9 cellular contexts compared by ENCODE assay signal in the genomic region with DNA sequence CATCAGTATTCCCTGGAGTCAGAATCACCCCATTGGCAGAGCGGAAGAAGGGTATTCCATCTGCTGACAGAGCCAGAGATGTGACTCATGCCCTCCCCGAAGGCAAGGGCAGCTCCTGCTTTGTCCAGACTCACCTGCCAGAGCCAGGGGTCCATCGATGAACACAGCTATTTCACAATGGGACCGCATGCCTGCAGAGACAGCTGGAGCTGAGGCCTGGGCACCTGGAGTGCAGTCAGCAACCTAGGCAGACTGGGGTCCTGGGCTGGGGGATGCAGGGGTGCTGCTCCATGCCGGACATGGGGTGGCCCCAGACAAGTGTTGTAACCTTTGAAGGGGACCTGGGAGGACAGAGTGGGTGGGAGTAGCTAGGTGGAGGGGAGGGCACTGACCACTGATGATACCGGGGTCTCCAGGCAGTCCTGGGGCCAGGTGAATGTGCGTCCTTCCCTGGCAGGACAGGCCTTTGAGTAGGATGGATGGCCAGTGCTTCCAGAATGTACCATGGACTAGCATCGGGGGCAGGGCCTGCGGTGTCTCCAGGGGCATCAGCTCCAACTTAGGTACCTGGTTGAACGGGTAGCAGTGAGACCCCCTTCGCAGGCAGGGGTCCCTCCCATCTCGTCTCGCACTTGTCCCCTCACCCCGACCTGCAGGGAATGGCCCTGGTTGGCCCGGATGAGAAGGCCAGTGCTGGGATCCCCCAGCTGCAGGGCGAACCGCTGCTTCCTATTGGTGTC. TPM values are rescaled to one million over a fixed set of nuclear protein-coding genes. Genes with fewer than 3 reads are reported as not detected.
A peak's percentile ranks its signal among the peaks of the same experiment; 100 is the strongest.
DNase-seq lines count a peak whose midpoint lies in the region; FAIRE-seq and TF ChIP-seq lines count a peak whose summit lies in the region.
"Had no signal": no experiment of that assay in that cellular context is flagged by ENCODE, and none has a peak within 500 bp of the region (broad histone marks: within the 10 kb centered on the region; RNA-seq: fewer than 3 reads in every experiment).

No MANE protein-coding gene starts in this region.

- H3K4me2 ChIP-seq in endothelial cell of umbilical vein (ENCODE audit: insufficient read depth, low read length) = no peak overlapping the region
- no peak overlapping the region for H3K4me2 ChIP-seq in GM23248 (ENCODE audit: unreplicated experiment)

- peaks cover 6% of the 10 kb centered on the region; the same call in 1 of the 2 replicates for H3F3A ChIP-seq in GM23248 (ENCODE audit: insufficient read depth)

- no peak for TF ChIP-seq CTCF in endothelial cell of umbilical vein (IDR thresholded peaks at IDR 0.05; ENCODE audit: extremely low read depth in 1 of 2, insufficient read depth in 1 of 2, low read depth in 1 of 2, low read length in 2 of 2)

- WGBS in GM23248 (ENCODE audit: low coverage in 1 of 2, low lambda C conversion rate in 2 of 2, missing lambda C conversion rate in 2 of 2), 2 experiments = 90% methylated on average over 13 to 17 of the region's 17 CpGs

- no peaks in the 10 kb centered on the region for H3K9me3 ChIP-seq in endothelial cell of umbilical vein (replicated peaks; ENCODE audit: control insufficient read depth, insufficient read depth, low read length)
- H3K9me3 ChIP-seq in skeletal muscle tissue (ENCODE audit: control insufficient read depth in 3 of 3, low read length in 3 of 3) = no peaks in the 10 kb centered on the region
- no peaks in the 10 kb centered on the region for H3K9me3 ChIP-seq in GM23248 (ENCODE audit: low read depth)

- H2AFZ ChIP-seq in endothelial cell of umbilical vein (ENCODE audit: low read depth, low read length) (no peak overlapping the region), GM23248 (no peak overlapping the region)

- H3K9me1 ChIP-seq in endothelial cell of umbilical vein (replicated peaks; ENCODE audit: control insufficient read depth, extremely low read depth, insufficient read depth, low read length) = no peaks in the 10 kb centered on the region

- H3K27me3 ChIP-seq in endothelial cell of umbilical vein (ENCODE audit: control insufficient read depth in 2 of 2, insufficient read depth in 2 of 2, low read length in 2 of 2) (no peaks in the 10 kb centered on the region), skeletal muscle tissue (ENCODE audit: control insufficient read depth in 3 of 3, insufficient read depth in 3 of 3, low read length in 3 of 3) (no peaks in the 10 kb centered on the region), GM23248 (replicated peaks; ENCODE audit: insufficient read depth) (no peaks in the 10 kb centered on the region)

- in situ Hi-C loops in GM23248 (cut with MboI) = no loop called here

- BruUV-seq in endothelial cell of umbilical vein (replicated peaks; lab: Mats Ljungman, UMichigan) = no TSS peak

- H3K27ac Mint-ChIP-seq in activated CD4-positive, alpha-beta T cell treated with anti-CD3 and anti-CD28 coated beads, Interleukin-2, amount 10 ng/mL, durations not matched to agents 24 days and 14 days = peak overlapping the region; percentile 86

- H3K36me3 Mint-ChIP-seq in activated CD4-positive, alpha-beta T cell treated with anti-CD3 and anti-CD28 coated beads, Interleukin-2, amount 10 ng/mL, durations not matched to agents 24 days and 14 days (ENCODE audit: low read depth) = peaks cover 25% of the 10 kb centered on the region

- H3K9ac ChIP-seq in endothelial cell of umbilical vein (replicated peaks; ENCODE audit: extremely low read depth, insufficient read depth, low read length) = no peak overlapping the region
- peak overlapping the region; percentile 51 to 99 (median 99) for H3K9ac ChIP-seq in skeletal muscle tissue (ENCODE audit: low read depth in 1 of 3, low read length in 3 of 3)
- no peak overlapping the region for H3K9ac ChIP-seq in GM23248

- intact Hi-C loops in activated CD4-positive, alpha-beta T cell treated with anti-CD3 and anti-CD28 coated beads, Interleukin-2, amount 10 ng/mL, durations not matched to agents 24 days and 14 days (cut with micrococcal nuclease) = no loop called here
- intact Hi-C loops in endothelial cell of umbilical vein (cut with micrococcal nuclease) = no loop called here

- H3K4me3 Mint-ChIP-seq in activated CD4-positive, alpha-beta T cell treated with anti-CD3 and anti-CD28 coated beads, Interleukin-2, amount 10 ng/mL, durations not matched to agents 24 days and 14 days = peak overlapping the region; percentile 91

- POLR2A ChIA-PET in endothelial cell of umbilical vein (lab: Charles Lee) = no interaction called here

- H3K4me3 ChIP-seq in endothelial cell of umbilical vein (replicated peaks in 1 of 3; ENCODE audit: insufficient read depth in 1 of 3, low read depth in 1 of 3, low read length in 3 of 3) = no peak overlapping the region
- peak overlapping the region in 2 of 3 donors; percentile 95 to 97 for H3K4me3 ChIP-seq in skeletal muscle tissue (ENCODE audit: low read length in 3 of 3)
- H3K4me3 ChIP-seq in GM23248 = no peak overlapping the region

- H3K27me3 Mint-ChIP-seq in activated CD4-positive, alpha-beta T cell treated with anti-CD3 and anti-CD28 coated beads, Interleukin-2, amount 10 ng/mL, durations not matched to agents 24 days and 14 days = no peaks in the 10 kb centered on the region

- H4K20me1 ChIP-seq in endothelial cell of umbilical vein (replicated peaks; ENCODE audit: control insufficient read depth, extremely low read depth, insufficient read depth, low read length) (no peaks in the 10 kb centered on the region), GM23248 (ENCODE audit: insufficient read depth) (no peaks in the 10 kb centered on the region)

- no peak for DNase-seq in activated CD4-positive, alpha-beta T cell treated with anti-CD3 and anti-CD28 coated beads, Interleukin-2, amount 10 ng/mL, durations not matched to agents 24 days and 14 days
- DNase-seq in activated CD4-positive, alpha-beta T cell treated with anti-CD3 and anti-CD28 coated beads for 4 hours = no peak
- DNase-seq in endothelial cell of umbilical vein (ENCODE audit: low read depth, low spot score) (no peak), GM23248 (no peak), HCEC 1CT (no peak)
- DNase-seq in activated CD4-positive, CD25-positive, alpha-beta regulatory T cell (lab: John Stamatoyannopoulos, UW) = no peak
- DNase-seq: RPMI8226 had no signal

- H3K36me3 ChIP-seq in endothelial cell of umbilical vein (ENCODE audit: control insufficient read depth in 2 of 2, extremely low read depth in 1 of 2, insufficient read depth in 2 of 2, low read length in 2 of 2) (peaks cover 0 to 6% of the 10 kb centered on the region in 2 experiments), skeletal muscle tissue (ENCODE audit: control insufficient read depth in 3 of 3, insufficient read depth in 3 of 3, low read length in 3 of 3) (peaks cover 8 to 17% (median 15%) of the 10 kb centered on the region in 3 donors), GM23248 (ENCODE audit: low read depth) (no peaks in the 10 kb centered on the region)

- no peaks in the 10 kb centered on the region for H3K9me2 ChIP-seq in GM23248 (ENCODE audit: insufficient read depth)

- H3K27ac ChIP-seq in endothelial cell of umbilical vein (ENCODE audit: insufficient read depth, low read depth, low read length) = no peak overlapping the region
- H3K27ac ChIP-seq in skeletal muscle tissue (ENCODE audit: low read depth, low read length) = peak overlapping the region; percentile 33
- H3K27ac ChIP-seq in GM23248 = no peak overlapping the region

- H3K4me1 Mint-ChIP-seq in activated CD4-positive, alpha-beta T cell treated with anti-CD3 and anti-CD28 coated beads, Interleukin-2, amount 10 ng/mL, durations not matched to agents 24 days and 14 days = peaks cover 21% of the 10 kb centered on the region

- CTCF ChIA-PET in endothelial cell of umbilical vein (lab: Charles Lee) = interaction anchor here (0.9 to 3.2 kb wide), 6 partner anchors 17 to 80 kb away, joined by 3 to 35 read pairs (median 4); a partner anchor contains a TSS

- no peak for FAIRE-seq in endothelial cell of umbilical vein (lab: Jason Lieb, UNC)

- peaks cover 13% of the 10 kb centered on the region for H3K4me1 ChIP-seq in endothelial cell of umbilical vein (ENCODE audit: control insufficient read depth, extremely low read depth, insufficient read depth, low read length)
- peaks cover 57 to 67% (median 62%) of the 10 kb centered on the region in 3 donors for H3K4me1 ChIP-seq in skeletal muscle tissue (ENCODE audit: control insufficient read depth in 3 of 3, insufficient read depth in 3 of 3, low read length in 3 of 3)
- peaks cover 6% of the 10 kb centered on the region; the same call in 1 of the 2 replicates for H3K4me1 ChIP-seq in GM23248 (ENCODE audit: insufficient read depth)

- peaks cover 8% of the 10 kb centered on the region for H3K79me2 ChIP-seq in endothelial cell of umbilical vein (ENCODE audit: control insufficient read depth, insufficient read depth, low read length)
- H3K79me2 ChIP-seq in GM23248 (ENCODE audit: insufficient read depth) = peaks cover 36% of the 10 kb centered on the region

- TF ChIP-seq POLR2A in Raji (IDR thresholded peaks at IDR 0.05; ENCODE audit: insufficient read depth, low read depth, low read length) = 0 out of 2 replicates have a peak, but pooled peaks have one; percentile 30
- peak; percentile 53 for TF ChIP-seq POLR2A in endothelial cell of umbilical vein (IDR thresholded peaks at IDR 0.05; ENCODE audit: low read depth, low read length)

- dilution Hi-C loops in endothelial cell of umbilical vein (cut with MboI; ENCODE audit: extremely low pct_ligation_motif_present, low sequenced_read_pairs) = no loop called here

- H3K9me3 Mint-ChIP-seq in activated CD4-positive, alpha-beta T cell treated with anti-CD3 and anti-CD28 coated beads, Interleukin-2, amount 10 ng/mL, durations not matched to agents 24 days and 14 days = no peaks in the 10 kb centered on the region

RNA-seq across cellular contexts. Expression of a gene that starts 1.7 kb away (rescaled TPM):
- total RNA-seq in activated CD4-positive, alpha-beta T cell treated with anti-CD3 and anti-CD28 coated beads, Interleukin-2, amount 10 ng/mL, durations not matched to agents 24 days and 14 days = 29.8 and 31.7 TPM in 2 replicates
- total RNA-seq in endothelial cell of umbilical vein (26.2 and 28.0 TPM in 2 replicates), skeletal muscle tissue (53.2 TPM)
- polyA plus RNA-seq in endothelial cell of umbilical vein (56.6 and 69.5 TPM in 2 replicates), GM23248 (2016; fragmentation: Nextera tagmentation; extraction: Ambion mirVana) (50.7 and 54.7 TPM in 2 replicates)
- 29.5 and 38.4 TPM in 2 replicates for polyA plus RNA-seq in endothelial cell of umbilical vein (2011; cell fraction: cytosol; rRNA removed)
- 89.6 and 104 TPM in 2 replicates for polyA plus RNA-seq in endothelial cell of umbilical vein (2011; cell fraction: nucleus; rRNA removed)
- 27.6 and 27.7 TPM in 2 replicates for polyA plus RNA-seq in endothelial cell of umbilical vein (2012)
- polyA minus RNA-seq in endothelial cell of umbilical vein = 22.1 and 30.2 TPM in 2 replicates
- 18.5 TPM for polyA minus RNA-seq in endothelial cell of umbilical vein (2011; cell fraction: cytosol; rRNA and poly(A)+ RNA removed)
- 10.0 and 12.0 TPM in 2 replicates for polyA minus RNA-seq in endothelial cell of umbilical vein (2011; cell fraction: nucleus; rRNA and poly(A)+ RNA removed)
- total RNA-seq in GM23248 (2014; rRNA removed; shearing (Covaris generic)) = 53.7 and 66.0 TPM in 2 replicates

RNA-seq across cellular contexts. Expression of a gene that starts 1.8 kb away (rescaled TPM):
- 66.1 and 72.6 TPM in 2 replicates for total RNA-seq in activated CD4-positive, alpha-beta T cell treated with anti-CD3 and anti-CD28 coated beads, Interleukin-2, amount 10 ng/mL, durations not matched to agents 24 days and 14 days
- 37.1 and 37.8 TPM in 2 replicates for total RNA-seq in endothelial cell of umbilical vein
- polyA plus RNA-seq in endothelial cell of umbilical vein = 54.8 and 71.9 TPM in 2 replicates
- 24.0 and 32.4 TPM in 2 replicates for polyA plus RNA-seq in endothelial cell of umbilical vein (2011; cell fraction: cytosol; rRNA removed)
- 37.7 and 47.5 TPM in 2 replicates for polyA plus RNA-seq in endothelial cell of umbilical vein (2011; cell fraction: nucleus; rRNA removed)
- polyA plus RNA-seq in endothelial cell of umbilical vein (2012) = 24.9 and 29.9 TPM in 2 replicates
- 18.8 and 19.5 TPM in 2 replicates for polyA minus RNA-seq in endothelial cell of umbilical vein
- polyA minus RNA-seq in endothelial cell of umbilical vein (2011; cell fraction: cytosol; rRNA and poly(A)+ RNA removed) = 32.9 TPM
- polyA minus RNA-seq in endothelial cell of umbilical vein (2011; cell fraction: nucleus; rRNA and poly(A)+ RNA removed) = 10.5 and 16.3 TPM in 2 replicates
- total RNA-seq in skeletal muscle tissue = 17.2 TPM
- 75.9 and 97.9 TPM in 2 replicates for total RNA-seq in GM23248 (2014; rRNA removed; shearing (Covaris generic))
- polyA plus RNA-seq in GM23248 (2016; fragmentation: Nextera tagmentation; extraction: Ambion mirVana) = 74.5 and 78.9 TPM in 2 replicates

RNA-seq across cellular contexts. Expression of a gene that starts 6.0 kb away (rescaled TPM):
- 19.9 and 20.0 TPM in 2 replicates for total RNA-seq in activated CD4-positive, alpha-beta T cell treated with anti-CD3 and anti-CD28 coated beads, Interleukin-2, amount 10 ng/mL, durations not matched to agents 24 days and 14 days
- total RNA-seq in endothelial cell of umbilical vein (23.5 and 24.4 TPM in 2 replicates), skeletal muscle tissue (18.8 TPM)
- polyA plus RNA-seq in endothelial cell of umbilical vein (41.2 and 64.6 TPM in 2 replicates), GM23248 (2016; fragmentation: Nextera tagmentation; extraction: Ambion mirVana) (33.4 and 34.7 TPM in 2 replicates)
- polyA plus RNA-seq in endothelial cell of umbilical vein (2011; cell fraction: cytosol; rRNA removed) = 24.7 and 36.3 TPM in 2 replicates
- polyA plus RNA-seq in endothelial cell of umbilical vein (2011; cell fraction: nucleus; rRNA removed) = 31.5 and 33.7 TPM in 2 replicates
- polyA plus RNA-seq in endothelial cell of umbilical vein (2012) = 23.6 and 52.5 TPM in 2 replicates
- 14.6 and 19.3 TPM in 2 replicates for polyA minus RNA-seq in endothelial cell of umbilical vein
- 11.6 TPM for polyA minus RNA-seq in endothelial cell of umbilical vein (2011; cell fraction: cytosol; rRNA and poly(A)+ RNA removed)
- polyA minus RNA-seq in endothelial cell of umbilical vein (2011; cell fraction: nucleus; rRNA and poly(A)+ RNA removed) = 5.5 and 6.5 TPM in 2 replicates
- 2.7 and 11.0 TPM in 2 replicates for total RNA-seq in GM23248 (2014; rRNA removed; shearing (Covaris generic))

RNA-seq across cellular contexts. Expression of a gene that starts 10.1 kb away (rescaled TPM):
- 65.4 and 66.7 TPM in 2 replicates for total RNA-seq in activated CD4-positive, alpha-beta T cell treated with anti-CD3 and anti-CD28 coated beads, Interleukin-2, amount 10 ng/mL, durations not matched to agents 24 days and 14 days
- total RNA-seq in endothelial cell of umbilical vein (89.6 and 98.1 TPM in 2 replicates), skeletal muscle tissue (24.5 TPM)
- polyA plus RNA-seq in endothelial cell of umbilical vein (18.3 and 19.3 TPM in 2 replicates), GM23248 (2016; fragmentation: Nextera tagmentation; extraction: Ambion mirVana) (21.6 and 22.6 TPM in 2 replicates)
- polyA plus RNA-seq in endothelial cell of umbilical vein (2011; cell fraction: cytosol; rRNA removed) = 22.0 and 30.8 TPM in 2 replicates
- polyA plus RNA-seq in endothelial cell of umbilical vein (2011; cell fraction: nucleus; rRNA removed) = 19.1 and 23.6 TPM in 2 replicates
- 86.5 and 108 TPM in 2 replicates for polyA plus RNA-seq in endothelial cell of umbilical vein (2012)
- 7.2 and 8.5 TPM in 2 replicates for polyA minus RNA-seq in endothelial cell of umbilical vein
- polyA minus RNA-seq in endothelial cell of umbilical vein (2011; cell fraction: cytosol; rRNA and poly(A)+ RNA removed) = 25.5 TPM
- polyA minus RNA-seq in endothelial cell of umbilical vein (2011; cell fraction: nucleus; rRNA and poly(A)+ RNA removed) = 5.5 and 5.8 TPM in 2 replicates
- total RNA-seq in GM23248 (2014; rRNA removed; shearing (Covaris generic)) = 17.7 and 27.8 TPM in 2 replicates

RNA-seq across cellular contexts. Expression of a gene that starts 16.6 kb away (rescaled TPM):
- total RNA-seq in activated CD4-positive, alpha-beta T cell treated with anti-CD3 and anti-CD28 coated beads, Interleukin-2, amount 10 ng/mL, durations not matched to agents 24 days and 14 days = 28.8 and 30.6 TPM in 2 replicates
- 48.4 and 48.5 TPM in 2 replicates for total RNA-seq in endothelial cell of umbilical vein
- 63.1 and 74.4 TPM in 2 replicates for polyA plus RNA-seq in endothelial cell of umbilical vein
- polyA plus RNA-seq in endothelial cell of umbilical vein (2011; cell fraction: cytosol; rRNA removed) = 54.7 and 75.6 TPM in 2 replicates
- 24.9 and 27.9 TPM in 2 replicates for polyA plus RNA-seq in endothelial cell of umbilical vein (2011; cell fraction: nucleus; rRNA removed)
- 56.7 and 88.3 TPM in 2 replicates for polyA plus RNA-seq in endothelial cell of umbilical vein (2012)
- polyA minus RNA-seq in endothelial cell of umbilical vein = 25.3 and 28.2 TPM in 2 replicates
- 36.4 TPM for polyA minus RNA-seq in endothelial cell of umbilical vein (2011; cell fraction: cytosol; rRNA and poly(A)+ RNA removed)
- polyA minus RNA-seq in endothelial cell of umbilical vein (2011; cell fraction: nucleus; rRNA and poly(A)+ RNA removed) = 4.2 and 7.5 TPM in 2 replicates
- 26.1 TPM for total RNA-seq in skeletal muscle tissue
- 40.7 and 54.4 TPM in 2 replicates for total RNA-seq in GM23248 (2014; rRNA removed; shearing (Covaris generic))
- 185 and 188 TPM in 2 replicates for polyA plus RNA-seq in GM23248 (2016; fragmentation: Nextera tagmentation; extraction: Ambion mirVana)

Comparison
In these comparisons a context has a peak if more than half of its experiments do, and no peak if none do; other contexts are left out.
1. H3K4me3 ChIP-seq: peak in skeletal muscle tissue (2 of 3); none in endothelial cell of umbilical vein (0 of 3) and GM23248 (single experiment).
2. H3K9ac ChIP-seq: peak in skeletal muscle tissue (3 of 3); none in endothelial cell of umbilical vein (single experiment) and GM23248 (single experiment).